ENCODE assay signal across 8 cellular contexts in genomic region chr2:63023444-63023843, GRCh38. TPM values are rescaled to one million over a fixed set of nuclear protein-coding genes. Genes with fewer than 3 reads are reported as not detected.
DNase-seq lines count a peak whose midpoint lies in the region; ATAC-seq and TF ChIP-seq lines count a peak whose summit lies in the region.

No MANE protein-coding gene starts in this region.

- H3K9me3 ChIP-seq in ovary, result no peaks in the 10 kb centered on the region

- intact Hi-C loops in left colon (cut with DNase I, micrococcal nuclease) (no loop called here), ovary (cut with DNase I) (no loop called here)

- DNase-seq in GM10248 (ENCODE audit: extremely low spot score), result peak; percentile 18
- DNase-seq in HL-60 (ENCODE audit: low read depth in 1 of 2, low spot score in 1 of 2), result peak; percentile 7 to 22
- DNase-seq in SW480 (ENCODE audit: low spot score), result peak; percentile 44
- no peak for DNase-seq in left colon
- DNase-seq in epidermal melanocyte (ENCODE audit: insufficient read length, low spot score), result no peak
- no peak for DNase-seq in ovary
- no peak for DNase-seq in NCI-H187 treated with DMSO at 0.1 percent for 48 hours (lab: John Stamatoyannopoulos, UW)
- DNase-seq in activated CD8-positive, alpha-beta memory T cell treated with anti-CD3 and anti-CD28 coated beads, Interleukin-2, amount 50 U/mL, for 4 hours, result no peak

- CTCF ChIA-PET in GM10248 (lab: Yijun Ruan, JAX), result interaction anchor here (1.3 to 3.2 kb wide), 4 partner anchors 10 to 237 kb away, joined by 5 to 14 read pairs (median 6); no protein-coding TSS in a partner anchor

- H3K27me3 ChIP-seq in HL-60 (ENCODE audit: insufficient read depth, poor library complexity, severe bottlenecking) (no peaks in the 10 kb centered on the region), ovary (no peaks in the 10 kb centered on the region)

- no peaks in the 10 kb centered on the region for H3K4me1 ChIP-seq in ovary (ENCODE audit: insufficient read depth)

- POLR2A ChIA-PET in GM10248 (lab: Yijun Ruan, JAX), result no interaction called here

- H3K36me3 ChIP-seq in ovary, result no peaks in the 10 kb centered on the region

- 0 to 11% (median 0%) methylated on average over 1 of the region's 1 CpG for WGBS in ovary, 3 donors

- no peak for TF ChIP-seq EP300 in ovary (IDR thresholded peaks at IDR 0.05)

- ATAC-seq in left colon, result peak; percentile 25

- TF ChIP-seq CTCF in GM10248 (IDR thresholded peaks at IDR 0.05; ENCODE audit: control extremely low read depth, extremely low read depth, low read depth, missing control alignments) (no peak), HL-60 (IDR thresholded peaks at IDR 0.05; ENCODE audit: insufficient read depth, low read length) (no peak), ovary (IDR thresholded peaks at IDR 0.05) (no peak)

- H3K4me3 ChIP-seq in HL-60 (replicated peaks; ENCODE audit: insufficient read depth, low read length), result no peak overlapping the region
- H3K4me3 ChIP-seq in ovary, result no peak overlapping the region

- H3K27ac ChIP-seq in HL-60 (replicated peaks), result no peak overlapping the region
- no peak overlapping the region for H3K27ac ChIP-seq in ovary

- TF ChIP-seq POLR2A in ovary (IDR thresholded peaks at IDR 0.05), result no peak

RNA-seq across cellular contexts. Expression of gene OTX1, which starts 27.2 kb away (rescaled TPM):
- total RNA-seq in left colon, result not detected
- under 1 TPM in 4 of 7 donors, not detected in 3; 0.18 to 0.92 (median 0.23) TPM for total RNA-seq in ovary
- polyA plus RNA-seq in ovary, result under 1 TPM; 0.04 to 0.07 TPM

Comparison
In these comparisons a context has a peak if more than half of its experiments do, and no peak if none do; other contexts are left out.
1. DNase-seq: peak in GM10248 (single experiment), HL-60 (2 of 2) and SW480 (single experiment); none in left colon (0 of 2), epidermal melanocyte (single experiment), ovary (0 of 5), NCI-H187 treated with DMSO at 0.1 percent for 48 hours (single experiment) and activated CD8-positive, alpha-beta memory T cell treated with anti-CD3 and anti-CD28 coated beads, Interleukin-2, amount 50 U/mL, for 4 hours (single experiment).